Comparison of ENCODE assay signal across 16 cellular contexts in genomic region chr5:171453056-171453725, GRCh38. TPM values are rescaled to one million over a fixed set of nuclear protein-coding genes. Genes with fewer than 3 reads are reported as not detected.
DNase-seq lines count a peak whose midpoint lies in the region; ATAC-seq, FAIRE-seq and TF ChIP-seq lines count a peak whose summit lies in the region.
"Had no signal": no experiment of that assay in that cellular context is flagged by ENCODE, and none has a peak within 500 bp of the region (broad histone marks: within the 10 kb centered on the region; RNA-seq: fewer than 3 reads in every experiment).

No MANE protein-coding gene starts in this region.

- peak; percentile 40 for DNase-seq in GM23338 (ENCODE audit: low spot score)
- DNase-seq in NCI-H69 (lab: John Stamatoyannopoulos, UW): peak; percentile 16
- no peak for DNase-seq in fibroblast of mammary gland (ENCODE audit: low read depth)
- DNase-seq in osteoblast (ENCODE audit: insufficient read length, low spot score, missing footprints): peak; percentile 71
- DNase-seq in adrenal gland: no peak
- no peak for DNase-seq in H54 (ENCODE audit: insufficient read length, low spot score)
- DNase-seq: C1 segment of cervical spinal cord, GF-D8, NCI-H1092, NCI-H146, NCI-H2081, NCI-H510A had no signal

- H3K4me2 ChIP-seq in GM23338: no peak overlapping the region
- H3K4me2 ChIP-seq in osteoblast (ENCODE audit: insufficient read depth, low read length): no peak overlapping the region

- intact Hi-C loops in adrenal gland (cut with DNase I): no loop called here

- FAIRE-seq in H54 (lab: Jason Lieb, UNC): no peak
- FAIRE-seq: HepG2 had no signal

- H3K79me2 ChIP-seq in GM23338 (replicated peaks; ENCODE audit: insufficient read depth) (no peaks in the 10 kb centered on the region), osteoblast (ENCODE audit: insufficient read depth, low read length) (no peaks in the 10 kb centered on the region)

- no peak overlapping the region for H3K27ac Mint-ChIP-seq in GM23338

- ATAC-seq in GM23338: no peak
- ATAC-seq in HG02623 (IDR thresholded peaks at IDR 0.05; ENCODE audit: unreplicated experiment): no peak
- ATAC-seq: HepG2 had no signal

- H3K36me3 Mint-ChIP-seq in GM23338 (ENCODE audit: low read depth): no peaks in the 10 kb centered on the region

- peaks cover 40% of the 10 kb centered on the region for H3K4me1 Mint-ChIP-seq in GM23338

- H3K4me3 ChIP-seq in GM23338 (no peak overlapping the region), fibroblast of mammary gland (ENCODE audit: control insufficient read depth, low read depth, low read length) (no peak overlapping the region), osteoblast (ENCODE audit: insufficient read depth, low read length) (no peak overlapping the region), adrenal gland (no peak overlapping the region)

- peaks cover 23% of the 10 kb centered on the region for H3K4me1 ChIP-seq in GM23338 (ENCODE audit: insufficient read depth)
- H3K4me1 ChIP-seq in osteoblast (ENCODE audit: insufficient read depth, low read length): peaks cover 6% of the 10 kb centered on the region
- peaks cover 0 to 4% of the 10 kb centered on the region in 2 donors for H3K4me1 ChIP-seq in adrenal gland (replicated peaks in 1 of 2)

- H3K36me3 ChIP-seq in GM23338 (ENCODE audit: insufficient read depth) (no peaks in the 10 kb centered on the region), osteoblast (ENCODE audit: insufficient read depth, low read length) (no peaks in the 10 kb centered on the region), adrenal gland (replicated peaks in 1 of 2) (no peaks in the 10 kb centered on the region)

- no peaks in the 10 kb centered on the region for H3K9me3 Mint-ChIP-seq in GM23338

- no peak overlapping the region; the same call in 2 of the 3 replicates for H3K4me3 Mint-ChIP-seq in GM23338

- TF ChIP-seq CTCF in GM23338 (conservative IDR thresholded peaks at IDR 0.05; ENCODE audit: low read depth in 2 of 2) (peak; percentile 19 to 42; a peak in 3 of 4 replicates), fibroblast of mammary gland (conservative IDR thresholded peaks at IDR 0.05; ENCODE audit: control insufficient read depth, insufficient read depth, low read depth, low read length) (peak; percentile 2), osteoblast (IDR thresholded peaks at IDR 0.05; ENCODE audit: extremely low read depth, low read depth, low read length) (no peak), adrenal gland (IDR thresholded peaks at IDR 0.05) (no peak)

- 86 to 99% (median 91%) methylated on average over 9 to 11 of the region's 11 CpGs for WGBS in adrenal gland, 4 donors

- no peak for TF ChIP-seq POLR2A in adrenal gland (IDR thresholded peaks at IDR 0.05)
- TF ChIP-seq POLR2A in H54 (IDR thresholded peaks at IDR 0.05; ENCODE audit: low read depth, low read length): no peak

- peaks cover 35% of the 10 kb centered on the region for H3K27me3 Mint-ChIP-seq in GM23338 (ENCODE audit: insufficient read depth, low read depth, poor library complexity)

- no peak overlapping the region for H3K27ac ChIP-seq in GM23338 (ENCODE audit: low read depth)
- H3K27ac ChIP-seq in osteoblast (ENCODE audit: low read depth, low read length): no peak overlapping the region
- no peak overlapping the region for H3K27ac ChIP-seq in adrenal gland

- no peaks in the 10 kb centered on the region for H3F3A ChIP-seq in GM23338 (replicated peaks; ENCODE audit: low read depth)

- H3K9me3 ChIP-seq in osteoblast (ENCODE audit: low read depth, low read length) (no peaks in the 10 kb centered on the region), adrenal gland (replicated peaks in 1 of 3) (no peaks in the 10 kb centered on the region)

- H3K27me3 ChIP-seq in GM23338 (ENCODE audit: insufficient read depth) (peaks cover 6% of the 10 kb centered on the region), osteoblast (ENCODE audit: insufficient read depth, low read length) (no peaks in the 10 kb centered on the region), adrenal gland (no peaks in the 10 kb centered on the region)

- H4K20me1 ChIP-seq in GM23338 (replicated peaks; ENCODE audit: insufficient read depth): no peaks in the 10 kb centered on the region
- H4K20me1 ChIP-seq in osteoblast (ENCODE audit: insufficient read depth, low read length): no peaks in the 10 kb centered on the region

- no peak overlapping the region for H2AFZ ChIP-seq in GM23338
- no peak overlapping the region for H2AFZ ChIP-seq in osteoblast (ENCODE audit: low read length)

- H3K9me2 ChIP-seq in GM23338 (ENCODE audit: insufficient read depth): no peaks in the 10 kb centered on the region

TF ChIP-seq in GM23338, 12 proteins besides CTCF, POLR2A, EP300 and RAD21 (continues in another document):
- no peak for TF ChIP-seq CREB1 (CRISPR knock-in tag; IDR thresholded peaks at IDR 0.05; ENCODE audit: low read depth)
- no peak for TF ChIP-seq ZNF114 (CRISPR knock-in tag; IDR thresholded peaks at IDR 0.05)
- no peak for TF ChIP-seq POLR2AphosphoS5 (IDR thresholded peaks at IDR 0.05; ENCODE audit: low read depth)
- no peak for TF ChIP-seq EZH2phosphoT487 (IDR thresholded peaks at IDR 0.05; ENCODE audit: unreplicated experiment)
- TF ChIP-seq REST (IDR thresholded peaks at IDR 0.05; ENCODE audit: unreplicated experiment): no peak
- no peak for TF ChIP-seq ETS1 (IDR thresholded peaks at IDR 0.05)

RNA-seq across cellular contexts. Expression of gene FGF18, which starts 33.7 kb away (rescaled TPM):
- 0.56 TPM in 1 of 2 replicates, not detected in the other for total RNA-seq in GM23338 (2014; rRNA removed; shearing (Covaris generic))
- polyA plus RNA-seq in GM23338 (2016; fragmentation: Nextera tagmentation; extraction: Ambion mirVana) (0.75 and 0.86 TPM in 2 replicates), adrenal gland (1 to 10 TPM in 1 of 3 donors, under 1 TPM in 2; 0.18 to 1.5 (median 0.88) TPM)
- total RNA-seq in osteoblast (under 0.01 and 0.29 TPM in 2 replicates), adrenal gland (under 1 TPM; 0.14 to 0.61 (median 0.27) TPM)
- total RNA-seq: H4, HepG2, MCF 10A had no signal
- polyA plus RNA-seq: HepG2 had no signal

Comparison
In these comparisons a context has a peak if more than half of its experiments do, and no peak if none do; other contexts are left out.
1. DNase-seq: peak in GM23338 (single experiment), NCI-H69 (single experiment) and osteoblast (single experiment); none in fibroblast of mammary gland (single experiment), adrenal gland (0 of 7) and H54 (single experiment).
2. CTCF ChIP-seq: peak in GM23338 (2 of 2) and fibroblast of mammary gland (single experiment); none in osteoblast (single experiment) and adrenal gland (0 of 6).